11 cellular contexts compared by ENCODE assay signal in the genomic region with DNA sequence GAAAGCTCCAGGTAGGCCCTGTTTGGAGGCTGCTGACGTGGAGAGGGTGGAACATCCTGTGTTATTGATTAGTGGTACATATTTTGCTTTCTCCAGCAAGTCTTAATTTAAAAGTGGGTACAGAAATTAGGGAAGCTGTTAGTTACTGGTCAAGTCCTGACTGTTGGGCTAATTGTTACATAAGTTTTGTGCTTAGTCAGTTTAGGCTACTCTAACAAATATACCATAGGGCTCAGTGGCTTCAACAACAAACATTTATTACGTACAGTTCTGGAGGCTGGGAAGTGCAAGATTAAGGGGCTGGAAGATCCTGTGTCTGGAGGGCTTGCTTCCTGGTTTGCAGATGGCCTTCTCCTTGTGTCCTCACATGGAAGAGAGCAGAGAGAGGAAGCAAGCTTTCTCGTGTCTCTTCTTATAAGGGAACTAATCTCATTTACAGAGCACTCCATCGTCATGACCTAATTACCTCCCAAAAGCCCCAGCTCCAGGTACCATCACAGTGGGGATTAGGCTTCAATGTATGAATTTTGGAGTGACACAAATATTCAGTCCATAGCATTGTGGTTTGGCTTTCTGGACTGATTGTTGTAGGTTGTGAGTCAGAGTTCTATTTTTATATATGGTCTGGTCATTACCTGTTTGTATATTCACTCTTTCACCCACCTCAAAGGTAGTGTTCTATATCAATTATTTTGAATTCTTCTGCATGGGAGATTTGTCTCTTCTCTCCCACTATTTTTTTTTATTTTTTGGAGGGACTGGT. TPM values are rescaled to one million over a fixed set of nuclear protein-coding genes. Genes with fewer than 3 reads are reported as not detected.
DNase-seq lines count a peak whose midpoint lies in the region; ATAC-seq and TF ChIP-seq lines count a peak whose summit lies in the region.
"Had no signal": no experiment of that assay in that cellular context is flagged by ENCODE, and none has a peak within 500 bp of the region (broad histone marks: within the 10 kb centered on the region; RNA-seq: fewer than 3 reads in every experiment).

No MANE protein-coding gene starts in this region.

- DNase-seq in right cardiac atrium (no peak), right atrium auricular region (ENCODE audit: low spot score) (no peak), HL-60 (ENCODE audit: low read depth in 1 of 2, low spot score in 1 of 2) (peak; percentile 24 to 29), GDM1 (lab: John Stamatoyannopoulos, UW) (no peak), uterus (no peak)
- DNase-seq in effector memory CD8-positive, alpha-beta T cell: no peak
- DNase-seq: activated naive CD4-positive, alpha-beta T cell treated with anti-CD3 and anti-CD28 coated beads for 36 hours; NCI-H748 treated with DMSO at 0.1 percent for 48 hours had no signal

- peaks cover 20% of the 10 kb centered on the region for H3K4me1 Mint-ChIP-seq in stimulated activated memory B cell treated with anti-CD40 and anti-IgM and Interleukin-4, amounts not matched to agents 10 μg/mL and 1 μg/mL and 100 μg/mL, for 72 hours
- peaks cover 0 to 10% of the 10 kb centered on the region in 2 donors for H3K4me1 Mint-ChIP-seq in effector memory CD8-positive, alpha-beta T cell (ENCODE audit: low read depth in 2 of 2)

- TF ChIP-seq POLR2A in uterus (IDR thresholded peaks at IDR 0.05): no peak

- H3K27ac ChIP-seq in right cardiac atrium (ENCODE audit: low read length): no peak overlapping the region
- no peak overlapping the region for H3K27ac ChIP-seq in right atrium auricular region
- peak overlapping the region; percentile 68 for H3K27ac ChIP-seq in HL-60 (replicated peaks)
- H3K27ac ChIP-seq in uterus: no peak overlapping the region
- H3K27ac ChIP-seq: parathyroid adenoma had no signal

- intact Hi-C loops in right cardiac atrium (cut with DNase I) (no loop called here), uterus (cut with DNase I; ENCODE audit: low total_unique reads) (no loop called here)

- H3K27ac Mint-ChIP-seq in stimulated activated memory B cell treated with anti-CD40 and anti-IgM and Interleukin-4, amounts not matched to agents 10 μg/mL and 1 μg/mL and 100 μg/mL, for 72 hours: peak overlapping the region; percentile 48
- H3K27ac Mint-ChIP-seq in effector memory CD8-positive, alpha-beta T cell: no peak overlapping the region
- H3K27ac Mint-ChIP-seq: activated naive CD4-positive, alpha-beta T cell treated with anti-CD3 and anti-CD28 coated beads for 36 hours had no signal

- H3K4me1 ChIP-seq in right cardiac atrium (ENCODE audit: control insufficient read depth, insufficient read depth, low read length) (no peaks in the 10 kb centered on the region), right atrium auricular region (peaks cover 0 to 13% of the 10 kb centered on the region in 2 donors), uterus (no peaks in the 10 kb centered on the region)
- H3K4me1 ChIP-seq: parathyroid adenoma had no signal

- H3K36me3 ChIP-seq in right atrium auricular region (no peaks in the 10 kb centered on the region), uterus (no peaks in the 10 kb centered on the region)

- no peak for TF ChIP-seq CTCF in right atrium auricular region (IDR thresholded peaks at IDR 0.05)
- TF ChIP-seq CTCF in HL-60 (IDR thresholded peaks at IDR 0.05; ENCODE audit: insufficient read depth, low read length): no peak
- TF ChIP-seq CTCF in uterus (IDR thresholded peaks at IDR 0.05): no peak

- H3K4me3 ChIP-seq in right cardiac atrium (ENCODE audit: low read length): no peak overlapping the region
- no peak overlapping the region for H3K4me3 ChIP-seq in right atrium auricular region
- no peak overlapping the region for H3K4me3 ChIP-seq in HL-60 (replicated peaks; ENCODE audit: insufficient read depth, low read length)
- H3K4me3 ChIP-seq in uterus: no peak overlapping the region

- peak; percentile 32 to 36 for ATAC-seq in right cardiac atrium
- ATAC-seq in HG02798 (IDR thresholded peaks at IDR 0.05; ENCODE audit: poor library complexity, unreplicated experiment): peak; percentile 73
- no peak for ATAC-seq in stimulated activated memory B cell treated with anti-CD40 and anti-IgM and Interleukin-4, amounts not matched to agents 10 μg/mL and 1 μg/mL and 100 μg/mL, for 72 hours
- no peak for ATAC-seq in effector memory CD8-positive, alpha-beta T cell (replicated peaks)

- H3K9me3 Mint-ChIP-seq in stimulated activated memory B cell treated with anti-CD40 and anti-IgM and Interleukin-4, amounts not matched to agents 10 μg/mL and 1 μg/mL and 100 μg/mL, for 72 hours: peaks cover 2% of the 10 kb centered on the region
- no peaks in the 10 kb centered on the region for H3K9me3 Mint-ChIP-seq in effector memory CD8-positive, alpha-beta T cell

- H3K27me3 ChIP-seq in right cardiac atrium (ENCODE audit: control insufficient read depth, insufficient read depth) (no peaks in the 10 kb centered on the region), right atrium auricular region (no peaks in the 10 kb centered on the region), HL-60 (ENCODE audit: insufficient read depth, poor library complexity, severe bottlenecking) (no peaks in the 10 kb centered on the region), uterus (no peaks in the 10 kb centered on the region)

- 66% methylated on average over 4 of the region's 4 CpGs for WGBS in right cardiac atrium

- peaks cover 16% of the 10 kb centered on the region for H3K36me3 Mint-ChIP-seq in stimulated activated memory B cell treated with anti-CD40 and anti-IgM and Interleukin-4, amounts not matched to agents 10 μg/mL and 1 μg/mL and 100 μg/mL, for 72 hours
- H3K36me3 Mint-ChIP-seq in effector memory CD8-positive, alpha-beta T cell (ENCODE audit: insufficient read depth): peaks cover 4% of the 10 kb centered on the region

- H3K9me3 ChIP-seq in right cardiac atrium (ENCODE audit: control insufficient read depth, low read length) (no peaks in the 10 kb centered on the region), right atrium auricular region (no peaks in the 10 kb centered on the region), uterus (no peaks in the 10 kb centered on the region)

- no peaks in the 10 kb centered on the region for H3K27me3 Mint-ChIP-seq in stimulated activated memory B cell treated with anti-CD40 and anti-IgM and Interleukin-4, amounts not matched to agents 10 μg/mL and 1 μg/mL and 100 μg/mL, for 72 hours
- H3K27me3 Mint-ChIP-seq in effector memory CD8-positive, alpha-beta T cell: no peaks in the 10 kb centered on the region

- H3K4me3 Mint-ChIP-seq in stimulated activated memory B cell treated with anti-CD40 and anti-IgM and Interleukin-4, amounts not matched to agents 10 μg/mL and 1 μg/mL and 100 μg/mL, for 72 hours: no peak overlapping the region
- H3K4me3 Mint-ChIP-seq in effector memory CD8-positive, alpha-beta T cell: no peak overlapping the region
- H3K4me3 Mint-ChIP-seq: activated naive CD4-positive, alpha-beta T cell treated with anti-CD3 and anti-CD28 coated beads for 36 hours had no signal

RNA-seq across cellular contexts. Expression of gene ST7, which starts 17.0 kb away (rescaled TPM):
- 10 to 100 TPM; 35.2 to 36.8 (median 36.3) TPM for total RNA-seq in right cardiac atrium
- 25.0 TPM for polyA plus RNA-seq in right cardiac atrium
- total RNA-seq in right atrium auricular region: 10 to 100 TPM; 45.4 to 48.1 TPM
- 10 to 100 TPM; 27.4 to 41.0 (median 31.4) TPM for total RNA-seq in uterus

Comparison
In these comparisons a context has a peak if more than half of its experiments do, and no peak if none do; other contexts are left out.
1. ATAC-seq: peak in right cardiac atrium (2 of 2) and HG02798 (single experiment); none in stimulated activated memory B cell treated with anti-CD40 and anti-IgM and Interleukin-4, amounts not matched to agents 10 μg/mL and 1 μg/mL and 100 μg/mL, for 72 hours (single experiment) and effector memory CD8-positive, alpha-beta T cell (single experiment).
2. DNase-seq: peak in HL-60 (2 of 2); none in right cardiac atrium (0 of 3), right atrium auricular region (single experiment), GDM1 (single experiment), uterus (0 of 2) and effector memory CD8-positive, alpha-beta T cell (0 of 3).